In the genomic region with DNA sequence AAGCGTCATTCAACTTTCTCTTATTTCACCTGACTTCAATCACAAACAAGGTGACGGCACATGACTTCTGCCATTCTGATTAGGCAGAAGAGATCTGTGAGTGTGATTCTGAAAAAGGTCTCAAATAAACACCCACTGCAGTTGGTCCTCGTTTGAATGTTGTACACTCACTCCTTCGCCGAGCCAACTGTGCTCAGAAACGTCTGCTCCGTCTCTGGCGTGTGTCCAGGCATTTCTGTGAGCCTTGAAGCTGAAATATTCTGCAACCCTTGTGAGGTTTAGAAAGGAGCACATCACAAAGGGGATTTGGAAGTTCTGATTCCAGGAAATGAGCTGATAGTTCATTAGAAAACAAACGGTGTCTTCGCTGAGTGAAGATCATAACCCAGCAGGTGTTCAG, we compare ENCODE assay signal across 1 cellular context.
TF ChIP-seq lines count a peak whose summit lies in the region.

No MANE protein-coding gene starts in this region.

TF ChIP-seq in GM23338, 12 proteins besides CTCF, POLR2A, EP300 and RAD21 (continued from another document):
- TF ChIP-seq, protein P1, sequence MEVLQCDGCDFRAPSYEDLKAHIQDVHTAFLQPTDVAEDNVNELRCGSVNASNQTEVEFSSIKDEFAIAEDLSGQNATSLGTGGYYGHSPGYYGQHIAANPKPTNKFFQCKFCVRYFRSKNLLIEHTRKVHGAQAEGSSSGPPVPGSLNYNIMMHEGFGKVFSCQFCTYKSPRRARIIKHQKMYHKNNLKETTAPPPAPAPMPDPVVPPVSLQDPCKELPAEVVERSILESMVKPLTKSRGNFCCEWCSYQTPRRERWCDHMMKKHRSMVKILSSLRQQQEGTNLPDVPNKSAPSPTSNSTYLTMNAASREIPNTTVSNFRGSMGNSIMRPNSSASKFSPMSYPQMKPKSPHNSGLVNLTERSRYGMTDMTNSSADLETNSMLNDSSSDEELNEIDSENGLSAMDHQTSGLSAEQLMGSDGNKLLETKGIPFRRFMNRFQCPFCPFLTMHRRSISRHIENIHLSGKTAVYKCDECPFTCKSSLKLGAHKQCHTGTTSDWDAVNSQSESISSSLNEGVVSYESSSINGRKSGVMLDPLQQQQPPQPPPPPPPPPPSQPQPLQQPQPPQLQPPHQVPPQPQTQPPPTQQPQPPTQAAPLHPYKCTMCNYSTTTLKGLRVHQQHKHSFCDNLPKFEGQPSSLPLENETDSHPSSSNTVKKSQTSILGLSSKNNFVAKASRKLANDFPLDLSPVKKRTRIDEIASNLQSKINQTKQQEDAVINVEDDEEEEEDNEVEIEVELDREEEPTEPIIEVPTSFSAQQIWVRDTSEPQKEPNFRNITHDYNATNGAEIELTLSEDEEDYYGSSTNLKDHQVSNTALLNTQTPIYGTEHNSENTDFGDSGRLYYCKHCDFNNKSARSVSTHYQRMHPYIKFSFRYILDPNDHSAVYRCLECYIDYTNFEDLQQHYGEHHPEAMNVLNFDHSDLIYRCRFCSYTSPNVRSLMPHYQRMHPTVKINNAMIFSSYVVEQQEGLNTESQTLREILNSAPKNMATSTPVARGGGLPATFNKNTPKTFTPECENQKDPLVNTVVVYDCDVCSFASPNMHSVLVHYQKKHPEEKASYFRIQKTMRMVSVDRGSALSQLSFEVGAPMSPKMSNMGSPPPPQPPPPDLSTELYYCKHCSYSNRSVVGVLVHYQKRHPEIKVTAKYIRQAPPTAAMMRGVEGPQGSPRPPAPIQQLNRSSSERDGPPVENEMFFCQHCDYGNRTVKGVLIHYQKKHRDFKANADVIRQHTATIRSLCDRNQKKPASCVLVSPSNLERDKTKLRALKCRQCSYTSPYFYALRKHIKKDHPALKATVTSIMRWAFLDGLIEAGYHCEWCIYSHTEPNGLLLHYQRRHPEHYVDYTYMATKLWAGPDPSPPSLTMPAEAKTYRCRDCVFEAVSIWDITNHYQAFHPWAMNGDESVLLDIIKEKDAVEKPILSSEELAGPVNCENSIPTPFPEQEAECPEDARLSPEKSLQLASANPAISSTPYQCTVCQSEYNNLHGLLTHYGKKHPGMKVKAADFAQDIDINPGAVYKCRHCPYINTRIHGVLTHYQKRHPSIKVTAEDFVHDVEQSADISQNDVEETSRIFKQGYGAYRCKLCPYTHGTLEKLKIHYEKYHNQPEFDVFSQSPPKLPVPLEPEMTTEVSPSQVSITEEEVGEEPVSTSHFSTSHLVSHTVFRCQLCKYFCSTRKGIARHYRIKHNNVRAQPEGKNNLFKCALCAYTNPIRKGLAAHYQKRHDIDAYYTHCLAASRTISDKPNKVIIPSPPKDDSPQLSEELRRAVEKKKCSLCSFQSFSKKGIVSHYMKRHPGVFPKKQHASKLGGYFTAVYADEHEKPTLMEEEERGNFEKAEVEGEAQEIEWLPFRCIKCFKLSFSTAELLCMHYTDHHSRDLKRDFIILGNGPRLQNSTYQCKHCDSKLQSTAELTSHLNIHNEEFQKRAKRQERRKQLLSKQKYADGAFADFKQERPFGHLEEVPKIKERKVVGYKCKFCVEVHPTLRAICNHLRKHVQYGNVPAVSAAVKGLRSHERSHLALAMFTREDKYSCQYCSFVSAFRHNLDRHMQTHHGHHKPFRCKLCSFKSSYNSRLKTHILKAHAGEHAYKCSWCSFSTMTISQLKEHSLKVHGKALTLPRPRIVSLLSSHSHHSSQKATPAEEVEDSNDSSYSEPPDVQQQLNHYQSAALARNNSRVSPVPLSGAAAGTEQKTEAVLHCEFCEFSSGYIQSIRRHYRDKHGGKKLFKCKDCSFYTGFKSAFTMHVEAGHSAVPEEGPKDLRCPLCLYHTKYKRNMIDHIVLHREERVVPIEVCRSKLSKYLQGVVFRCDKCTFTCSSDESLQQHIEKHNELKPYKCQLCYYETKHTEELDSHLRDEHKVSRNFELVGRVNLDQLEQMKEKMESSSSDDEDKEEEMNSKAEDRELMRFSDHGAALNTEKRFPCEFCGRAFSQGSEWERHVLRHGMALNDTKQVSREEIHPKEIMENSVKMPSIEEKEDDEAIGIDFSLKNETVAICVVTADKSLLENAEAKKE (CRISPR knock-in tag; IDR thresholded peaks at IDR 0.05), result no peak
- no peak for TF ChIP-seq ZNF114 (CRISPR knock-in tag; IDR thresholded peaks at IDR 0.05)
- no peak for TF ChIP-seq POLR2AphosphoS5 (IDR thresholded peaks at IDR 0.05; ENCODE audit: low read depth)
- TF ChIP-seq, protein P2, sequence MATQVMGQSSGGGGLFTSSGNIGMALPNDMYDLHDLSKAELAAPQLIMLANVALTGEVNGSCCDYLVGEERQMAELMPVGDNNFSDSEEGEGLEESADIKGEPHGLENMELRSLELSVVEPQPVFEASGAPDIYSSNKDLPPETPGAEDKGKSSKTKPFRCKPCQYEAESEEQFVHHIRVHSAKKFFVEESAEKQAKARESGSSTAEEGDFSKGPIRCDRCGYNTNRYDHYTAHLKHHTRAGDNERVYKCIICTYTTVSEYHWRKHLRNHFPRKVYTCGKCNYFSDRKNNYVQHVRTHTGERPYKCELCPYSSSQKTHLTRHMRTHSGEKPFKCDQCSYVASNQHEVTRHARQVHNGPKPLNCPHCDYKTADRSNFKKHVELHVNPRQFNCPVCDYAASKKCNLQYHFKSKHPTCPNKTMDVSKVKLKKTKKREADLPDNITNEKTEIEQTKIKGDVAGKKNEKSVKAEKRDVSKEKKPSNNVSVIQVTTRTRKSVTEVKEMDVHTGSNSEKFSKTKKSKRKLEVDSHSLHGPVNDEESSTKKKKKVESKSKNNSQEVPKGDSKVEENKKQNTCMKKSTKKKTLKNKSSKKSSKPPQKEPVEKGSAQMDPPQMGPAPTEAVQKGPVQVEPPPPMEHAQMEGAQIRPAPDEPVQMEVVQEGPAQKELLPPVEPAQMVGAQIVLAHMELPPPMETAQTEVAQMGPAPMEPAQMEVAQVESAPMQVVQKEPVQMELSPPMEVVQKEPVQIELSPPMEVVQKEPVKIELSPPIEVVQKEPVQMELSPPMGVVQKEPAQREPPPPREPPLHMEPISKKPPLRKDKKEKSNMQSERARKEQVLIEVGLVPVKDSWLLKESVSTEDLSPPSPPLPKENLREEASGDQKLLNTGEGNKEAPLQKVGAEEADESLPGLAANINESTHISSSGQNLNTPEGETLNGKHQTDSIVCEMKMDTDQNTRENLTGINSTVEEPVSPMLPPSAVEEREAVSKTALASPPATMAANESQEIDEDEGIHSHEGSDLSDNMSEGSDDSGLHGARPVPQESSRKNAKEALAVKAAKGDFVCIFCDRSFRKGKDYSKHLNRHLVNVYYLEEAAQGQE (IDR thresholded peaks at IDR 0.05; ENCODE audit: unreplicated experiment), result no peak
- TF ChIP-seq NANOG (IDR thresholded peaks at IDR 0.05; ENCODE audit: borderline replicate concordance), result no peak
- TF ChIP-seq, protein P3, sequence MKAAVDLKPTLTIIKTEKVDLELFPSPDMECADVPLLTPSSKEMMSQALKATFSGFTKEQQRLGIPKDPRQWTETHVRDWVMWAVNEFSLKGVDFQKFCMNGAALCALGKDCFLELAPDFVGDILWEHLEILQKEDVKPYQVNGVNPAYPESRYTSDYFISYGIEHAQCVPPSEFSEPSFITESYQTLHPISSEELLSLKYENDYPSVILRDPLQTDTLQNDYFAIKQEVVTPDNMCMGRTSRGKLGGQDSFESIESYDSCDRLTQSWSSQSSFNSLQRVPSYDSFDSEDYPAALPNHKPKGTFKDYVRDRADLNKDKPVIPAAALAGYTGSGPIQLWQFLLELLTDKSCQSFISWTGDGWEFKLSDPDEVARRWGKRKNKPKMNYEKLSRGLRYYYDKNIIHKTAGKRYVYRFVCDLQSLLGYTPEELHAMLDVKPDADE (IDR thresholded peaks at IDR 0.05), result no peak
- TF ChIP-seq EZH2 (IDR thresholded peaks at IDR 0.05; ENCODE audit: low read depth, unreplicated experiment), result no peak
